Comparison of ENCODE assay signal across 8 cellular contexts in genomic region chr11:104343578-104343977, GRCh38.
DNase-seq lines count a peak whose midpoint lies in the region; ATAC-seq and TF ChIP-seq lines count a peak whose summit lies in the region.

No MANE protein-coding gene starts in this region.

- no peak overlapping the region for H3K27ac ChIP-seq in thyroid gland

- no peak overlapping the region for H3K4me3 ChIP-seq in GM12864 (ENCODE audit: low read depth, low read length)
- H3K4me3 ChIP-seq in thyroid gland (replicated peaks in 1 of 3), result no peak overlapping the region

- H3K36me3 Mint-ChIP-seq in activated CD4-positive, alpha-beta T cell treated with anti-CD3 and anti-CD28 coated beads, Interleukin-2, amount 10 ng/mL, durations not matched to agents 7 days and 5 days (ENCODE audit: low read depth), result no peaks in the 10 kb centered on the region
- H3K36me3 Mint-ChIP-seq in effector memory CD8-positive, alpha-beta T cell (ENCODE audit: insufficient read depth), result no peaks in the 10 kb centered on the region

- H3K4me3 Mint-ChIP-seq in activated CD4-positive, alpha-beta T cell treated with anti-CD3 and anti-CD28 coated beads, Interleukin-2, amount 10 ng/mL, durations not matched to agents 7 days and 5 days, result no peak overlapping the region
- H3K4me3 Mint-ChIP-seq in effector memory CD8-positive, alpha-beta T cell, result no peak overlapping the region

- no peak for TF ChIP-seq POLR2A in thyroid gland (IDR thresholded peaks at IDR 0.05)

- intact Hi-C loops in thyroid gland (cut with DNase I), result no loop called here

- H3K27ac Mint-ChIP-seq in activated CD4-positive, alpha-beta T cell treated with anti-CD3 and anti-CD28 coated beads, Interleukin-2, amount 10 ng/mL, durations not matched to agents 7 days and 5 days, result no peak overlapping the region
- no peak overlapping the region for H3K27ac Mint-ChIP-seq in effector memory CD8-positive, alpha-beta T cell

- POLR2A ChIA-PET in activated CD4-positive, alpha-beta T cell treated with anti-CD3 and anti-CD28 coated beads, Interleukin-2, amount 10 ng/mL, durations not matched to agents 7 days and 5 days (lab: Charles Lee), result no interaction called here

- H3K36me3 ChIP-seq in thyroid gland, result no peaks in the 10 kb centered on the region

- DNase-seq in GM12864 (ENCODE audit: low read depth) (no peak), NCI-H774 (lab: John Stamatoyannopoulos, UW) (peak; percentile 64), iPS-NIHi11 (ENCODE audit: low spot score) (peak; percentile 17), thyroid gland (no peak)
- no peak for DNase-seq in activated CD4-positive, alpha-beta T cell treated with anti-CD3 and anti-CD28 coated beads, Interleukin-2, amount 10 ng/mL, durations not matched to agents 7 days and 5 days
- DNase-seq in effector memory CD8-positive, alpha-beta T cell, result no peak
- no peak for DNase-seq in effector CD4-positive, alpha-beta T cell

- TF ChIP-seq CTCF in GM12864 (IDR thresholded peaks at IDR 0.05; ENCODE audit: low read depth, low read length, missing control alignments) (peak; percentile 53), thyroid gland (IDR thresholded peaks at IDR 0.05) (peak in 1 of 6 experiments; percentile 27)

- no peaks in the 10 kb centered on the region for H3K27me3 ChIP-seq in thyroid gland

- no peaks in the 10 kb centered on the region for H3K4me1 ChIP-seq in thyroid gland

- no peaks in the 10 kb centered on the region for H3K4me1 Mint-ChIP-seq in activated CD4-positive, alpha-beta T cell treated with anti-CD3 and anti-CD28 coated beads, Interleukin-2, amount 10 ng/mL, durations not matched to agents 7 days and 5 days
- H3K4me1 Mint-ChIP-seq in effector memory CD8-positive, alpha-beta T cell (ENCODE audit: low read depth in 2 of 2), result peaks cover 0 to 5% of the 10 kb centered on the region in 2 donors

- CTCF ChIA-PET in activated CD4-positive, alpha-beta T cell treated with anti-CD3 and anti-CD28 coated beads, Interleukin-2, amount 10 ng/mL, durations not matched to agents 7 days and 5 days (lab: Charles Lee), result no interaction called here

- H3K9me3 Mint-ChIP-seq in activated CD4-positive, alpha-beta T cell treated with anti-CD3 and anti-CD28 coated beads, Interleukin-2, amount 10 ng/mL, durations not matched to agents 7 days and 5 days, result no peaks in the 10 kb centered on the region
- H3K9me3 Mint-ChIP-seq in effector memory CD8-positive, alpha-beta T cell, result no peaks in the 10 kb centered on the region

- no peaks in the 10 kb centered on the region for H3K9me3 ChIP-seq in thyroid gland

- no peaks in the 10 kb centered on the region for H3K27me3 Mint-ChIP-seq in activated CD4-positive, alpha-beta T cell treated with anti-CD3 and anti-CD28 coated beads, Interleukin-2, amount 10 ng/mL, durations not matched to agents 7 days and 5 days
- peaks cover 0 to 6% of the 10 kb centered on the region in 2 donors for H3K27me3 Mint-ChIP-seq in effector memory CD8-positive, alpha-beta T cell

- ATAC-seq in GM21786 (IDR thresholded peaks at IDR 0.05; ENCODE audit: unreplicated experiment), result peak; percentile 75
- ATAC-seq in effector memory CD8-positive, alpha-beta T cell (replicated peaks), result no peak

- 88 to 93% methylated on average over 1 of the region's 1 CpG for WGBS in thyroid gland, 2 donors

Comparison
In these comparisons a context has a peak if more than half of its experiments do, and no peak if none do; other contexts are left out.
1. DNase-seq: peak in NCI-H774 (single experiment) and iPS-NIHi11 (single experiment); none in GM12864 (single experiment), activated CD4-positive, alpha-beta T cell treated with anti-CD3 and anti-CD28 coated beads, Interleukin-2, amount 10 ng/mL, durations not matched to agents 7 days and 5 days (single experiment), effector memory CD8-positive, alpha-beta T cell (0 of 3), effector CD4-positive, alpha-beta T cell (single experiment) and thyroid gland (0 of 2).